ENCODE assay signal across 16 cellular contexts in the genomic region with DNA sequence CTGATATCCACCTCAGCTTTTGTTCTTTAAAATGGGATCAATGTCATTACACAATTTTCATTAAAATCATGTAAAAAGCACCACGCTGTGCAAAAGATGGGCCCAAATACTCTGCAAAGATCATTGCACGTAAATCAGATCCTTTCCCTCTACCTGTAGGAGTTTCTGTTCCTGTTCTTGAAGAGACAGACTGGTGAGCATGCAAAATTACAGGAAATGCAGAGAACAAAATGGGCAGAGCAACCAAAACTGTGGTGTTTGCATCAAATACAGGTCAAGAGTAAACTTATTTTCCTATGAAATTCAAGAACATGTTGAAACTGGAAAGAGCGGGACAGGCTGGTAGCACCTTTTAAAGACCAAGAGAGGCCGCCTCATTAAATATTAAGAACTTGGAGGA.
A peak's percentile ranks its signal among the peaks of the same experiment; 100 is the strongest.
DNase-seq lines count a peak whose midpoint lies in the region; ATAC-seq and TF ChIP-seq lines count a peak whose summit lies in the region.
"Had no signal": no experiment of that assay in that cellular context is flagged by ENCODE, and none has a peak within 500 bp of the region (broad histone marks: within the 10 kb centered on the region; RNA-seq: fewer than 3 reads in every experiment).

No MANE protein-coding gene starts in this region.

- H3K36me3 Mint-ChIP-seq in naive B cell (no peaks in the 10 kb centered on the region), chondrocyte (ENCODE audit: low read depth) (no peaks in the 10 kb centered on the region)
- H3K36me3 Mint-ChIP-seq: activated naive CD4-positive, alpha-beta T cell treated with anti-CD3 and anti-CD28 coated beads, Interleukin-2, amount 50 U/mL, for 24 hours had no signal

- ATAC-seq in GM18909 (IDR thresholded peaks at IDR 0.05; ENCODE audit: poor library complexity, unreplicated experiment) (peak; percentile 93), GM21723 (IDR thresholded peaks at IDR 0.05; ENCODE audit: unreplicated experiment) (peak; percentile 99), HG03108 (IDR thresholded peaks at IDR 0.05; ENCODE audit: unreplicated experiment) (peak; percentile 96), naive B cell (ENCODE audit: low read depth in 2 of 2) (peak; percentile 52 to 77)
- ATAC-seq: Right ventricle myocardium inferior had no signal

- DNase-seq in naive B cell (no peak), NCI-H2107 (lab: John Stamatoyannopoulos, UW) (no peak), chondrocyte (ENCODE audit: low spot score) (no peak), hepatic stellate cell (ENCODE audit: low spot score) (no peak)
- no peak for DNase-seq in activated CD8-positive, alpha-beta memory T cell treated with anti-CD3 and anti-CD28 coated beads, Interleukin-2, amount 50 U/mL, for 4 hours
- DNase-seq: activated CD4-positive, alpha-beta T cell treated with anti-CD3 and anti-CD28 coated beads for 1 hour; kidney glomerular epithelial cell; NCI-H2081 treated with DMSO at 0.1 percent for 48 hours; stimulated activated CD4-positive, alpha-beta T cell treated with anti-CD3 and anti-CD28 coated beads, Interleukin-15, amount 100 ng/mL, for 24 hours had no signal

- TF ChIP-seq CTCF in chondrocyte (IDR thresholded peaks at IDR 0.05): no peak

- peaks cover 0 to 8% (median 4%) of the 10 kb centered on the region in 3 donors for H3K4me1 Mint-ChIP-seq in naive B cell
- H3K4me1 Mint-ChIP-seq in chondrocyte (ENCODE audit: low read depth): no peaks in the 10 kb centered on the region
- H3K4me1 Mint-ChIP-seq: activated naive CD4-positive, alpha-beta T cell treated with anti-CD3 and anti-CD28 coated beads, Interleukin-2, amount 50 U/mL, for 24 hours had no signal

- no peaks in the 10 kb centered on the region for H3K9me3 Mint-ChIP-seq in naive B cell
- H3K9me3 Mint-ChIP-seq in chondrocyte (ENCODE audit: low read depth): no peaks in the 10 kb centered on the region
- H3K9me3 Mint-ChIP-seq: activated naive CD4-positive, alpha-beta T cell treated with anti-CD3 and anti-CD28 coated beads, Interleukin-2, amount 50 U/mL, for 24 hours; stimulated activated naive CD8-positive, alpha-beta T cell treated with anti-CD3 and anti-CD28 coated beads, Interleukin-15, Interleukin-2, amounts not matched to agents 100 ng/mL and 50 ng/mL, for 24 hours had no signal

- no peaks in the 10 kb centered on the region for H3K27me3 Mint-ChIP-seq in naive B cell
- H3K27me3 Mint-ChIP-seq in chondrocyte (ENCODE audit: low read depth): no peaks in the 10 kb centered on the region
- H3K27me3 Mint-ChIP-seq: activated naive CD4-positive, alpha-beta T cell treated with anti-CD3 and anti-CD28 coated beads, Interleukin-2, amount 50 U/mL, for 24 hours; stimulated activated naive CD8-positive, alpha-beta T cell treated with anti-CD3 and anti-CD28 coated beads, Interleukin-15, Interleukin-2, amounts not matched to agents 100 ng/mL and 50 ng/mL, for 24 hours had no signal

- H3K4me3 Mint-ChIP-seq in naive B cell (no peak overlapping the region), chondrocyte (ENCODE audit: unreplicated experiment) (no peak overlapping the region)
- H3K4me3 Mint-ChIP-seq: activated naive CD4-positive, alpha-beta T cell treated with anti-CD3 and anti-CD28 coated beads, Interleukin-2, amount 50 U/mL, for 24 hours; neural crest cell; stimulated activated naive CD8-positive, alpha-beta T cell treated with anti-CD3 and anti-CD28 coated beads, Interleukin-15, Interleukin-2, amounts not matched to agents 100 ng/mL and 50 ng/mL, for 24 hours had no signal

- H3K27ac Mint-ChIP-seq in naive B cell (no peak overlapping the region), chondrocyte (ENCODE audit: unreplicated experiment) (no peak overlapping the region)
- H3K27ac Mint-ChIP-seq: activated naive CD4-positive, alpha-beta T cell treated with anti-CD3 and anti-CD28 coated beads, Interleukin-2, amount 50 U/mL, for 24 hours; stimulated activated naive CD8-positive, alpha-beta T cell treated with anti-CD3 and anti-CD28 coated beads, Interleukin-15, Interleukin-2, amounts not matched to agents 100 ng/mL and 50 ng/mL, for 24 hours had no signal
